In the genomic region with DNA sequence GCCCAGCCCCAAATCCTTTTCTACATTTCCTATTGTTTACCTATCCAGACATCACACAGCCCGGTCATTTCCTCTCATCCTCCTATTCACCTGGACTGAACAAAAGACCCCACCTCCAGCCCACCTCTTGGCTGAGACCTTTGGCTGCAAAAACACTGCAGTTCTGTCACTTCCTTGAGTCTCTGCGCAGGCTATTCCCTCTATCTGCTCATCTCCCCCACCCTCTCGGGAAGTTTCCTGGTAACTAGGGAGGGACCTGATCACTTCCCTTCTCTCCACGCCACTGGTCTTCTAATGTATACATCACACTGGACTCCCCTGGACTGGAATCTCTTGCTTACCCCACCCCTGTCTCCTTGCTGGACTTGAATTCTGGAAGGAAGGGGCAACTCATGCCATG, we compare ENCODE assay signal across 19 cellular contexts. TPM values are rescaled to one million over a fixed set of nuclear protein-coding genes. Genes with fewer than 3 reads are reported as not detected.
DNase-seq lines count a peak whose midpoint lies in the region; ATAC-seq, FAIRE-seq and TF ChIP-seq lines count a peak whose summit lies in the region.
"Had no signal": no experiment of that assay in that cellular context is flagged by ENCODE, and none has a peak within 500 bp of the region (broad histone marks: within the 10 kb centered on the region; RNA-seq: fewer than 3 reads in every experiment).

No MANE protein-coding gene starts in this region.

- H3K36me3 ChIP-seq in PC-3 (ENCODE audit: low read depth, low read length) (no peaks in the 10 kb centered on the region), endothelial cell of umbilical vein (ENCODE audit: control insufficient read depth in 2 of 2, extremely low read depth in 1 of 2, insufficient read depth in 2 of 2, low read length in 2 of 2) (no peaks in the 10 kb centered on the region), upper lobe of right lung (no peaks in the 10 kb centered on the region)
- H3K36me3 ChIP-seq: BE2C had no signal

- CTCF ChIA-PET in PC-3 (lab: Charles Lee) (no interaction called here), endothelial cell of umbilical vein (lab: Charles Lee) (interaction anchor here (0.7 to 1.2 kb wide), 3 partner anchors 27 to 113 kb away, joined by 3 to 4 read pairs (median 3); no protein-coding TSS in a partner anchor)

- DNase-seq in HT-29 (ENCODE audit: low spot score) (peak; percentile 51), PC-3 (peak; percentile 39), endothelial cell of umbilical vein (ENCODE audit: low read depth, low spot score) (no peak), upper lobe of right lung (no peak)
- DNase-seq in activated CD8-positive, alpha-beta memory T cell treated with anti-CD3 and anti-CD28 coated beads, Interleukin-2, amount 50 U/mL, for 4 hours = no peak
- DNase-seq: BE2C; CD4-positive, alpha-beta memory T cell; DMS153; DMS79 treated with DMSO at 0.1 percent for 48 hours; EL; GOT3; H9 had no signal

- peaks cover 23% of the 10 kb centered on the region for H3K4me1 ChIP-seq in PC-3 (ENCODE audit: insufficient read depth, low read length)
- peaks cover 14% of the 10 kb centered on the region for H3K4me1 ChIP-seq in endothelial cell of umbilical vein (ENCODE audit: control insufficient read depth, extremely low read depth, insufficient read depth, low read length)
- peaks cover 4% of the 10 kb centered on the region for H3K4me1 ChIP-seq in upper lobe of right lung
- H3K4me1 ChIP-seq: BE2C had no signal

- no peak overlapping the region for H2AFZ ChIP-seq in PC-3 (ENCODE audit: low read length)
- peak overlapping the region; percentile 17 for H2AFZ ChIP-seq in endothelial cell of umbilical vein (ENCODE audit: low read depth, low read length)

- POLR2A ChIA-PET in PC-3 (lab: Charles Lee; ENCODE audit: unreplicated experiment) = no interaction called here
- POLR2A ChIA-PET in endothelial cell of umbilical vein (lab: Charles Lee) = no interaction called here

- TF ChIP-seq POLR2A in endothelial cell of umbilical vein (IDR thresholded peaks at IDR 0.05; ENCODE audit: low read depth, low read length) = no peak

- H3K27me3 ChIP-seq in PC-3 (ENCODE audit: low read length) (no peaks in the 10 kb centered on the region), endothelial cell of umbilical vein (ENCODE audit: control insufficient read depth in 2 of 2, insufficient read depth in 2 of 2, low read length in 2 of 2) (no peaks in the 10 kb centered on the region), upper lobe of right lung (peaks cover 23% of the 10 kb centered on the region)

- no peaks in the 10 kb centered on the region for H3K9me3 ChIP-seq in PC-3 (ENCODE audit: low read length)
- H3K9me3 ChIP-seq in endothelial cell of umbilical vein (replicated peaks; ENCODE audit: control insufficient read depth, insufficient read depth, low read length) = no peaks in the 10 kb centered on the region
- H3K9me3 ChIP-seq in upper lobe of right lung = no peaks in the 10 kb centered on the region
- H3K9me3 ChIP-seq: BE2C had no signal

- H3F3A ChIP-seq in PC-3 (ENCODE audit: low read length, unreplicated experiment) = no peaks in the 10 kb centered on the region

- no peaks in the 10 kb centered on the region for H4K20me1 ChIP-seq in PC-3 (ENCODE audit: low read length)
- no peaks in the 10 kb centered on the region for H4K20me1 ChIP-seq in endothelial cell of umbilical vein (replicated peaks; ENCODE audit: control insufficient read depth, extremely low read depth, insufficient read depth, low read length)

- H3K4me2 ChIP-seq in PC-3 (ENCODE audit: low read length) (no peak overlapping the region), endothelial cell of umbilical vein (ENCODE audit: insufficient read depth, low read length) (no peak overlapping the region)

- ATAC-seq in PC-3 (peak; percentile 18), upper lobe of right lung (peak; percentile 31), HG03095 (IDR thresholded peaks at IDR 0.05; ENCODE audit: unreplicated experiment) (no peak), HG03354 (IDR thresholded peaks at IDR 0.05; ENCODE audit: poor library complexity, severe bottlenecking, unreplicated experiment) (no peak)

- TF ChIP-seq CTCF in PC-3 (conservative IDR thresholded peaks at IDR 0.05; ENCODE audit: low read depth, low read length) (no peak), endothelial cell of umbilical vein (IDR thresholded peaks at IDR 0.05; ENCODE audit: extremely low read depth in 1 of 2, insufficient read depth in 1 of 2, low read depth in 1 of 2, low read length in 2 of 2) (no peak), upper lobe of right lung (IDR thresholded peaks at IDR 0.05) (no peak)

- H3K4me3 ChIP-seq in PC-3 (ENCODE audit: low read length) (no peak overlapping the region), endothelial cell of umbilical vein (replicated peaks in 1 of 3; ENCODE audit: insufficient read depth in 1 of 3, low read depth in 1 of 3, low read length in 3 of 3) (no peak overlapping the region), upper lobe of right lung (no peak overlapping the region)

- BruUV-seq in PC-3 (replicated peaks; lab: Mats Ljungman, UMichigan) (no TSS peak), endothelial cell of umbilical vein (replicated peaks; lab: Mats Ljungman, UMichigan) (no TSS peak)

- intact Hi-C loops in PC-3 (cut with micrococcal nuclease) (no loop called here), endothelial cell of umbilical vein (cut with micrococcal nuclease) (no loop called here), upper lobe of right lung (cut with DNase I) (no loop called here)

- H3K9ac ChIP-seq in PC-3 (ENCODE audit: low read length) (no peak overlapping the region), endothelial cell of umbilical vein (replicated peaks; ENCODE audit: extremely low read depth, insufficient read depth, low read length) (no peak overlapping the region)

- no peaks in the 10 kb centered on the region for H3K79me2 ChIP-seq in PC-3 (ENCODE audit: low read length)
- no peaks in the 10 kb centered on the region for H3K79me2 ChIP-seq in endothelial cell of umbilical vein (ENCODE audit: control insufficient read depth, insufficient read depth, low read length)

- H3K27ac ChIP-seq in PC-3 (ENCODE audit: low read length) = no peak overlapping the region
- H3K27ac ChIP-seq in endothelial cell of umbilical vein (ENCODE audit: insufficient read depth, low read depth, low read length) = no peak overlapping the region
- H3K27ac ChIP-seq in upper lobe of right lung = no peak overlapping the region
- H3K27ac ChIP-seq: C4-2B had no signal

- dilution Hi-C loops in endothelial cell of umbilical vein (cut with MboI; ENCODE audit: extremely low pct_ligation_motif_present, low sequenced_read_pairs) = no loop called here

- H3K9me1 ChIP-seq in endothelial cell of umbilical vein (replicated peaks; ENCODE audit: control insufficient read depth, extremely low read depth, insufficient read depth, low read length) = no peaks in the 10 kb centered on the region

- no peaks in the 10 kb centered on the region for H3K9me2 ChIP-seq in PC-3 (replicated peaks; ENCODE audit: low read length)

- FAIRE-seq in endothelial cell of umbilical vein (lab: Jason Lieb, UNC) = no peak
- FAIRE-seq: A204.1, D721Med, G401.6, GM12891 had no signal

TF ChIP-seq in endothelial cell of umbilical vein, 7 proteins besides CTCF, POLR2A, EP300 and RAD21:
- no peak for TF ChIP-seq MYC (IDR thresholded peaks at IDR 0.05; ENCODE audit: low read depth, low read length)
- peak; percentile 44 for TF ChIP-seq FOS (IDR thresholded peaks at IDR 0.05; ENCODE audit: borderline replicate concordance, insufficient read depth, low read length)
- no peak for TF ChIP-seq POLR2AphosphoS5 (IDR thresholded peaks at IDR 0.05; ENCODE audit: insufficient read depth, low read depth, low read length)
- no peak for TF ChIP-seq MAX (IDR thresholded peaks at IDR 0.05; ENCODE audit: insufficient read depth, insufficient read length)
- no peak for TF ChIP-seq EZH2 (IDR thresholded peaks at IDR 0.05; ENCODE audit: borderline replicate concordance, low read depth, low read length, severe bottlenecking)
- TF ChIP-seq GATA2 (IDR thresholded peaks at IDR 0.05; ENCODE audit: insufficient read depth, insufficient read length, low read depth, low read length) = peak; percentile 56
- no peak for TF ChIP-seq JUN (IDR thresholded peaks at IDR 0.05; ENCODE audit: borderline replicate concordance, insufficient read depth, insufficient read length, low read depth)

RNA-seq across cellular contexts. Expression of gene HTR1D, which starts 5.3 kb away (rescaled TPM):
- total RNA-seq in HT-29 (2014; rRNA removed; shearing (Covaris generic)) = 0.83 and 1.0 TPM in 2 replicates
- total RNA-seq in PC-3 (2014; rRNA removed) (1.3 TPM in 2 replicates), endothelial cell of umbilical vein (1.5 and 2.2 TPM in 2 replicates), upper lobe of right lung (0.93 TPM)
- 1.9 TPM in 2 replicates for polyA plus RNA-seq in endothelial cell of umbilical vein
- 1.8 TPM in 2 replicates for polyA plus RNA-seq in endothelial cell of umbilical vein (2011; cell fraction: cytosol; rRNA removed)
- polyA plus RNA-seq in endothelial cell of umbilical vein (2011; cell fraction: nucleus; rRNA removed) = 0.91 and 0.98 TPM in 2 replicates
- polyA plus RNA-seq in endothelial cell of umbilical vein (2012) = 4.3 and 5.4 TPM in 2 replicates
- polyA minus RNA-seq in endothelial cell of umbilical vein = 0.93 and 1.6 TPM in 2 replicates
- 3.3 TPM for polyA minus RNA-seq in endothelial cell of umbilical vein (2011; cell fraction: cytosol; rRNA and poly(A)+ RNA removed)
- 0.96 and 1.1 TPM in 2 replicates for polyA minus RNA-seq in endothelial cell of umbilical vein (2011; cell fraction: nucleus; rRNA and poly(A)+ RNA removed)
- total RNA-seq: CD4-positive, alpha-beta memory T cell had no signal
- polyA plus RNA-seq: CD4-positive, alpha-beta memory T cell had no signal

RNA-seq across cellular contexts. Expression of gene LUZP1, which starts 43.3 kb away (rescaled TPM):
- total RNA-seq in HT-29 (2014; rRNA removed; shearing (Covaris generic)) = 14.4 and 16.4 TPM in 2 replicates
- total RNA-seq in PC-3 (2014; rRNA removed) = 17.5 and 17.8 TPM in 2 replicates
- 82.4 and 92.3 TPM in 2 replicates for total RNA-seq in endothelial cell of umbilical vein
- 24.0 and 26.3 TPM in 2 replicates for polyA plus RNA-seq in endothelial cell of umbilical vein
- 27.7 and 27.9 TPM in 2 replicates for polyA plus RNA-seq in endothelial cell of umbilical vein (2011; cell fraction: cytosol; rRNA removed)
- 51.3 and 61.7 TPM in 2 replicates for polyA plus RNA-seq in endothelial cell of umbilical vein (2011; cell fraction: nucleus; rRNA removed)
- 48.4 and 60.7 TPM in 2 replicates for polyA plus RNA-seq in endothelial cell of umbilical vein (2012)
- polyA minus RNA-seq in endothelial cell of umbilical vein = 84.2 and 92.3 TPM in 2 replicates
- polyA minus RNA-seq in endothelial cell of umbilical vein (2011; cell fraction: cytosol; rRNA and poly(A)+ RNA removed) = 12.7 TPM
- 58.7 and 84.7 TPM in 2 replicates for polyA minus RNA-seq in endothelial cell of umbilical vein (2011; cell fraction: nucleus; rRNA and poly(A)+ RNA removed)
- 36.4 TPM for total RNA-seq in upper lobe of right lung

Comparison
In these comparisons a context has a peak if more than half of its experiments do, and no peak if none do; other contexts are left out.
1. DNase-seq: peak in HT-29 (single experiment) and PC-3 (single experiment); none in endothelial cell of umbilical vein (single experiment), upper lobe of right lung (single experiment) and activated CD8-positive, alpha-beta memory T cell treated with anti-CD3 and anti-CD28 coated beads, Interleukin-2, amount 50 U/mL, for 4 hours (single experiment).
2. ATAC-seq: peak in PC-3 (single experiment) and upper lobe of right lung (single experiment); none in HG03095 (single experiment) and HG03354 (single experiment).